Comparison of ENCODE assay signal across 1 cellular context in genomic region chr16:85777583-85778310, GRCh38.
TF ChIP-seq lines count a peak whose summit lies in the region.

No MANE protein-coding gene starts in this region.

TF ChIP-seq in HEK293, 187 proteins besides CTCF, POLR2A, EP300 and RAD21 (continued from another document):
- TF ChIP-seq ZBTB6 (tag by site-specific recombination; IDR thresholded peaks at IDR 0.05) (no peak), ZNF157 (tag by site-specific recombination; IDR thresholded peaks at IDR 0.05) (no peak), ZFP3 (tag by site-specific recombination; IDR thresholded peaks at IDR 0.05; ENCODE audit: low read depth) (no peak), ZNF747 (tag by site-specific recombination; IDR thresholded peaks at IDR 0.05) (no peak), ZNF423 (tag by site-specific recombination; IDR thresholded peaks at IDR 0.05) (no peak), KLF1 (tag by site-specific recombination; IDR thresholded peaks at IDR 0.05) (no peak), PRDM10 (tag by site-specific recombination; IDR thresholded peaks at IDR 0.05) (peak; percentile 69), ZNF221 (tag by site-specific recombination; IDR thresholded peaks at IDR 0.05; ENCODE audit: borderline replicate concordance) (no peak), HOXC10 (CRISPR knock-in tag; IDR thresholded peaks at IDR 0.05) (no peak), ZNF558 (tag by site-specific recombination; IDR thresholded peaks at IDR 0.05) (no peak), REPIN1 (tag by site-specific recombination; IDR thresholded peaks at IDR 0.05; ENCODE audit: low read depth) (no peak), SP7 (tag by site-specific recombination; IDR thresholded peaks at IDR 0.05) (no peak), AEBP2 (tag by site-specific recombination; IDR thresholded peaks at IDR 0.05; ENCODE audit: borderline replicate concordance) (no peak), ZNF2 (tag by site-specific recombination; IDR thresholded peaks at IDR 0.05) (no peak), SCRT2 (tag by site-specific recombination; IDR thresholded peaks at IDR 0.05) (peak; percentile 60)
- TF ChIP-seq, protein P1, sequence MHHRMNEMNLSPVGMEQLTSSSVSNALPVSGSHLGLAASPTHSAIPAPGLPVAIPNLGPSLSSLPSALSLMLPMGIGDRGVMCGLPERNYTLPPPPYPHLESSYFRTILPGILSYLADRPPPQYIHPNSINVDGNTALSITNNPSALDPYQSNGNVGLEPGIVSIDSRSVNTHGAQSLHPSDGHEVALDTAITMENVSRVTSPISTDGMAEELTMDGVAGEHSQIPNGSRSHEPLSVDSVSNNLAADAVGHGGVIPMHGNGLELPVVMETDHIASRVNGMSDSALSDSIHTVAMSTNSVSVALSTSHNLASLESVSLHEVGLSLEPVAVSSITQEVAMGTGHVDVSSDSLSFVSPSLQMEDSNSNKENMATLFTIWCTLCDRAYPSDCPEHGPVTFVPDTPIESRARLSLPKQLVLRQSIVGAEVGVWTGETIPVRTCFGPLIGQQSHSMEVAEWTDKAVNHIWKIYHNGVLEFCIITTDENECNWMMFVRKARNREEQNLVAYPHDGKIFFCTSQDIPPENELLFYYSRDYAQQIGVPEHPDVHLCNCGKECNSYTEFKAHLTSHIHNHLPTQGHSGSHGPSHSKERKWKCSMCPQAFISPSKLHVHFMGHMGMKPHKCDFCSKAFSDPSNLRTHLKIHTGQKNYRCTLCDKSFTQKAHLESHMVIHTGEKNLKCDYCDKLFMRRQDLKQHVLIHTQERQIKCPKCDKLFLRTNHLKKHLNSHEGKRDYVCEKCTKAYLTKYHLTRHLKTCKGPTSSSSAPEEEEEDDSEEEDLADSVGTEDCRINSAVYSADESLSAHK (tag by site-specific recombination; IDR thresholded peaks at IDR 0.05): no peak
- TF ChIP-seq, protein P2, sequence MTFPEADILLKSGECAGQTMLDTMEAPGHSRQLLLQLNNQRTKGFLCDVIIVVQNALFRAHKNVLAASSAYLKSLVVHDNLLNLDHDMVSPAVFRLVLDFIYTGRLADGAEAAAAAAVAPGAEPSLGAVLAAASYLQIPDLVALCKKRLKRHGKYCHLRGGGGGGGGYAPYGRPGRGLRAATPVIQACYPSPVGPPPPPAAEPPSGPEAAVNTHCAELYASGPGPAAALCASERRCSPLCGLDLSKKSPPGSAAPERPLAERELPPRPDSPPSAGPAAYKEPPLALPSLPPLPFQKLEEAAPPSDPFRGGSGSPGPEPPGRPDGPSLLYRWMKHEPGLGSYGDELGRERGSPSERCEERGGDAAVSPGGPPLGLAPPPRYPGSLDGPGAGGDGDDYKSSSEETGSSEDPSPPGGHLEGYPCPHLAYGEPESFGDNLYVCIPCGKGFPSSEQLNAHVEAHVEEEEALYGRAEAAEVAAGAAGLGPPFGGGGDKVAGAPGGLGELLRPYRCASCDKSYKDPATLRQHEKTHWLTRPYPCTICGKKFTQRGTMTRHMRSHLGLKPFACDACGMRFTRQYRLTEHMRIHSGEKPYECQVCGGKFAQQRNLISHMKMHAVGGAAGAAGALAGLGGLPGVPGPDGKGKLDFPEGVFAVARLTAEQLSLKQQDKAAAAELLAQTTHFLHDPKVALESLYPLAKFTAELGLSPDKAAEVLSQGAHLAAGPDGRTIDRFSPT (tag by site-specific recombination; IDR thresholded peaks at IDR 0.05): no peak
